In genomic region chr17:78378225-78379133, GRCh38 we compare ENCODE assay signal across 1 cellular context.
TF ChIP-seq lines count a peak whose summit lies in the region.

PGS1 (plus strand) TSS chr17:78378649; CDS start chr17:78378666, 17 bp downstream.

TF ChIP-seq in HCT116, 20 proteins besides CTCF, POLR2A, EP300 and RAD21 (continued from another document):
- TF ChIP-seq TCF7L2 (IDR thresholded peaks at IDR 0.05; ENCODE audit: borderline replicate concordance, extremely low read depth, insufficient read depth, insufficient read length) (peak; percentile 42), YY1 (IDR thresholded peaks at IDR 0.05; ENCODE audit: extremely low read depth, insufficient replicate concordance, low read depth, low read length) (peak; percentile 94), ZFX (IDR thresholded peaks at IDR 0.05) (peak; percentile 97)
